In the genomic region with DNA sequence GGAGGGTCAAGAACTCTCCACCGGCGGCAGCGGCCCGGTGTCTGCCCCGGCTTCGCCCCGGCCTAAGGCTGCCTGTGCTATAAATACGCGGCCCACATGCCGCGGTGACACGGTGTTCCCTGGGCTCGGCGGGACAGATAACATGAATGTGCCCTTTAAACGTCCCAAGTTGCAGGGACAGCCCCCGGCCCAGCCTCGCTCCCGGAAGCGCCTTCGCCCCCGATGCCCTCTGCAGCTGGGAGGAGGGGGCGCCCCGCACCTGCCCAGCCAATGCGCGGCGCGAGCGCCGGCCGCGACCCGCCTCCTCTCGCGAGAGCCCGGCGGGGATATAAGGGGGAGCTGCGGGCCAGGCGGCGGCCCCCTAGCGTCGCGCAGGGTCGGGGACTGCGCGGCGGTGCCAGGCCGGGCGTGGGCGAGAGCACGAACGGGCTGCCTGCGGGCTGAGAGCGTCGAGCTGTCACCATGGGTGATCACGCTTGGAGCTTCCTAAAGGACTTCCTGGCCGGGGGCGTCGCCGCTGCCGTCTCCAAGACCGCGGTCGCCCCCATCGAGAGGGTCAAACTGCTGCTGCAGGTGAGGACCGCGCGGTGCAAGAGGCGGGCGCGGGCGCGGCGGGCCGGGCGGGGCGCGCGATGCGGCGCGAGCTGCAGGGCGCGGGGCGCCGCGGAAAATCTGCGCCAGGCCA, we compare ENCODE assay signal across 1 cellular context.
TF ChIP-seq lines count a peak whose summit lies in the region.

Gene SLC25A4, plus strand, starts transcription at position 356 of the 685 bp plus-strand sequence. Its CDS starts 107 bp downstream, at position 463.

TF ChIP-seq in K562, 482 proteins besides CTCF, POLR2A, EP300 and RAD21 (continued from another document and continues in another):
- TF ChIP-seq RREB1 (CRISPR knock-in tag; IDR thresholded peaks at IDR 0.05) (no peak), NRF1 (conservative IDR thresholded peaks at IDR 0.05 in 1 of 2, IDR thresholded peaks at IDR 0.05 in 1 of 2) (peak; percentile 79 to 83), SUPT5H (IDR thresholded peaks at IDR 0.05) (peak; percentile 83), CEBPB (tag; IDR thresholded peaks at IDR 0.05) (peak; percentile 9; the same call in 1 of the 2 replicates), CBX3 (IDR thresholded peaks at IDR 0.05; ENCODE audit: borderline replicate concordance in 1 of 2, low read length in 2 of 2) (0 out of 3 replicates have a peak, but pooled peaks of 1 of the 2 experiments have one; percentile 15), ZNF12 (CRISPR knock-in tag; IDR thresholded peaks at IDR 0.05) (peak; percentile 41; the same call in 1 of the 2 replicates), FOSL1 (tag; conservative IDR thresholded peaks at IDR 0.05) (0 out of 2 replicates have a peak, but pooled peaks have one; percentile 16), U2AF1 (optimal IDR thresholded peaks at IDR 0.05; ENCODE audit: low read depth, low read length) (peak; percentile 54), ZNF511 (CRISPR knock-in tag; IDR thresholded peaks at IDR 0.05) (peak; percentile 90), WHSC1 (IDR thresholded peaks at IDR 0.05; ENCODE audit: low read length) (no peak), GTF2A2 (tag; IDR thresholded peaks at IDR 0.05) (peak; percentile 92), FOXP1 (CRISPR knock-in tag; IDR thresholded peaks at IDR 0.05) (peak; percentile 86; the same call in 1 of the 2 replicates), CREB3L1 (IDR thresholded peaks at IDR 0.05; ENCODE audit: borderline replicate concordance, low read depth) (peak; percentile 95), POLR2G (IDR thresholded peaks at IDR 0.05; ENCODE audit: low read depth, low read length) (peak; percentile 100), FIP1L1 (IDR thresholded peaks at IDR 0.05; ENCODE audit: low read depth, low read length, poor library complexity, severe bottlenecking) (peak; percentile 82), FOXA1 (IDR thresholded peaks at IDR 0.05; ENCODE audit: borderline replicate concordance) (no peak), MCM7 (IDR thresholded peaks at IDR 0.05) (no peak), ZBTB40 (IDR thresholded peaks at IDR 0.05) (peak; percentile 35; the same call in 1 of the 2 replicates), ZBTB40 (CRISPR knock-in tag; IDR thresholded peaks at IDR 0.05) (no peak), ZNF79 (CRISPR knock-in tag; IDR thresholded peaks at IDR 0.05; ENCODE audit: low read depth) (no peak), MTA3 (IDR thresholded peaks at IDR 0.05; ENCODE audit: borderline replicate concordance) (peak; percentile 98), HNRNPL (IDR thresholded peaks at IDR 0.05; ENCODE audit: low read depth, low read length) (peak; percentile 99), LCOR (CRISPR knock-in tag; IDR thresholded peaks at IDR 0.05) (0 out of 2 replicates have a peak, but pooled peaks have one; percentile 28), ZSCAN29 (IDR thresholded peaks at IDR 0.05) (peak; percentile 14; the same call in 1 of the 2 replicates)
- TF ChIP-seq, protein P1, sequence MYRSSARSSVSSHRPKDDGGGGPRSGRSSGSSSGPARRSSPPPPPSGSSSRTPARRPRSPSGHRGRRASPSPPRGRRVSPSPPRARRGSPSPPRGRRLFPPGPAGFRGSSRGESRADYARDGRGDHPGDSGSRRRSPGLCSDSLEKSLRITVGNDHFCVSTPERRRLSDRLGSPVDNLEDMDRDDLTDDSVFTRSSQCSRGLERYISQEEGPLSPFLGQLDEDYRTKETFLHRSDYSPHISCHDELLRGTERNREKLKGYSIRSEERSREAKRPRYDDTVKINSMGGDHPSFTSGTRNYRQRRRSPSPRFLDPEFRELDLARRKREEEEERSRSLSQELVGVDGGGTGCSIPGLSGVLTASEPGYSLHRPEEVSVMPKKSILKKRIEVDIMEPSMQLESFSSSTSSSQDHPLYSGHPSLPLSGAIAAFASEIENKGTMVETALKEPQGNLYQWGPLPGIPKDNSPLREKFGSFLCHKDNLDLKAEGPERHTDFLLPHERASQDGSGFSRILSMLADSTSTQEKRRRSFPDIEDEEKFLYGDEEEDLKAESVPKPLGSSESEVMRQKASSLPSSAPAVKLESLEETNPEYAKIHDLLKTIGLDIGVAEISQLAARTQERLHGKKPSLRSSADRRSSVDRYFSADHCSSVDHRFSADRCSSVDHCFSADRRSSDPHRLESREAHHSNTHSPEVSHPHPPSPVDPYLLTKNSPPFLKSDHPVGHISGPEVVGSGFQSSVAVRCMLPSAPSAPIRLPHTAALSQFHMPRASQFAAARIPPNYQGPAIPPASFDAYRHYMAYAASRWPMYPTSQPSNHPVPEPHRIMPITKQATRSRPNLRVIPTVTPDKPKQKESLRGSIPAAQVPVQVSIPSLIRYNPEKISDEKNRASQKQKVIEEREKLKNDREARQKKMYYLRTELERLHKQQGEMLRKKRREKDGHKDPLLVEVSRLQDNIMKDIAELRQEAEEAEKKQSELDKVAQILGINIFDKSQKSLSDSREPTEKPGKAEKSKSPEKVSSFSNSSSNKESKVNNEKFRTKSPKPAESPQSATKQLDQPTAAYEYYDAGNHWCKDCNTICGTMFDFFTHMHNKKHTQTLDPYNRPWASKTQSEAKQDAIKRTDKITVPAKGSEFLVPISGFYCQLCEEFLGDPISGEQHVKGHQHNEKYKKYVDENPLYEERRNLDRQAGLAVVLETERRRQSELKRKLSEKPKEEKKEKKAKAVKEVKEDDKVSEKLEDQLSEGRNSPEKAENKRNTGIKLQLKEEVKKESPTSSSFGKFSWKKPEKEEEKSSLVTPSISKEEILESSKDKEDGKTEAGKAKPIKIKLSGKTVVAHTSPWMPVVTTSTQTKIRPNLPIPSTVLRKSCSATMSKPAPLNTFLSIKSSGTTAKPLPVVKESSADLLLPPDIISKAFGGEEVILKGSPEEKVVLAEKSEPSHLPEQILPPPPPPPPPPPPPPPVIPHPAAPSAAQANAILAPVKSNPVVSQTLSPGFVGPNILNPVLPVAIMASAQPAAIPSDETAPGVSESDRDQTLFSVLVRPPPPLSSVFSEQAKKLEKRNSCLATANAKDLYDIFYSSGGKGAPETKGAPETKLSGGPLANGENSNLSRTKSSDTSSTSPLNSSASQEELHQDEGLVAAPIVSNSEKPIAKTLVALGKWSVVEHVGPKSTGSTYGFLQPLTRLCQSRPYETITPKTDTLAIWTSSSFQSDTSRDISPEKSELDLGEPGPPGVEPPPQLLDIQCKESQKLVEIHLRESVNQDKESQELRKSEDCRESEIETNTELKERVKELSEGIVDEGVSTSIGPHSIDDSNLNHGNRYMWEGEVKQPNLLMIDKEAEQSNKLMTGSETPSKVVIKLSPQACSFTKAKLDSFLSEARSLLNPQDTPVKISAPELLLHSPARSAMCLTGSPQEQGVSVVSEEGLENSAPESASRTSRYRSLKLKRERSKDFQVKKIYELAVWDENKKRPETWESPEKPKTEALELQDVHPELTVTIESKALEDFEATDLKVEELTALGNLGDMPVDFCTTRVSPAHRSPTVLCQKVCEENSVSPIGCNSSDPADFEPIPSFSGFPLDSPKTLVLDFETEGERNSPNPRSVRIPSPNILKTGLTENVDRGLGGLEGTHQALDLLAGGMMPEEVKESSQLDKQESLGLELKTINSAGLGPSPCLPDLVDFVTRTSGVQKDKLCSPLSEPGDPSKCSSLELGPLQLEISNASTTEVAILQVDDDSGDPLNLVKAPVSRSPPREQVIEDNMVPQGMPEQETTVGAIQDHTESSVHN (IDR thresholded peaks at IDR 0.05; ENCODE audit: borderline replicate concordance in 1 of 2, low read depth in 1 of 2), result no peak
